Comparison of ENCODE assay signal across 25 cellular contexts in genomic region chr5:133539818-133540217, GRCh38.
DNase-seq lines count a peak whose midpoint lies in the region; ATAC-seq and TF ChIP-seq lines count a peak whose summit lies in the region.
"Had no signal": no experiment of that assay in that cellular context is flagged by ENCODE, and none has a peak within 500 bp of the region (broad histone marks: within the 10 kb centered on the region; RNA-seq: fewer than 3 reads in every experiment).

No MANE protein-coding gene starts in this region.

- no peak overlapping the region for H3K4me3 Mint-ChIP-seq in osteocyte (ENCODE audit: unreplicated experiment)
- H3K4me3 Mint-ChIP-seq: CD4-positive, alpha-beta memory T cell; CD4-positive, CD25-positive, alpha-beta regulatory T cell; CD8-positive, alpha-beta memory T cell had no signal

- no peak overlapping the region for H3K4me3 ChIP-seq in HEK293 (ENCODE audit: low read depth, low read length)
- H3K4me3 ChIP-seq in IMR-90 (ENCODE audit: insufficient read depth, low read depth, low read length): no peak overlapping the region
- H3K4me3 ChIP-seq in adipocyte (ENCODE audit: low read length): no peak overlapping the region
- H3K4me3 ChIP-seq in coronary artery: no peak overlapping the region
- H3K4me3 ChIP-seq: BLaER1, GM12878 had no signal

- no peak for TF ChIP-seq CTCF in HEK293 (tag by site-specific recombination; IDR thresholded peaks at IDR 0.05)
- no peak for TF ChIP-seq CTCF in IMR-90 (conservative IDR thresholded peaks at IDR 0.05; ENCODE audit: low read depth, low read length)
- TF ChIP-seq CTCF in osteocyte (IDR thresholded peaks at IDR 0.05): no peak
- TF ChIP-seq CTCF in coronary artery (IDR thresholded peaks at IDR 0.05): no peak

- H4K5ac ChIP-seq in IMR-90 (ENCODE audit: low read depth, low read length): no peak overlapping the region

- H3K4me2 ChIP-seq in IMR-90 (ENCODE audit: low read depth, low read length): no peak overlapping the region
- H3K4me2 ChIP-seq: BLaER1 had no signal

- H3K4me1 Mint-ChIP-seq in osteocyte (ENCODE audit: unreplicated experiment): no peaks in the 10 kb centered on the region
- H3K4me1 Mint-ChIP-seq: CD14-positive monocyte; CD4-positive, alpha-beta memory T cell; CD4-positive, CD25-positive, alpha-beta regulatory T cell; CD8-positive, alpha-beta memory T cell had no signal

- no peak overlapping the region for H4K91ac ChIP-seq in IMR-90 (ENCODE audit: insufficient read depth, low read depth, low read length)

- H2BK120ac ChIP-seq in IMR-90 (ENCODE audit: low read depth, low read length): no peak overlapping the region

- H3K9me1 ChIP-seq in IMR-90 (ENCODE audit: insufficient read depth, low read length): no peaks in the 10 kb centered on the region

- no peak overlapping the region for H3K18ac ChIP-seq in IMR-90 (ENCODE audit: low read depth, low read length)

- H2AK5ac ChIP-seq in IMR-90 (ENCODE audit: low read depth, low read length): no peak overlapping the region

- H2AK9ac ChIP-seq in IMR-90 (replicated peaks; ENCODE audit: low read depth, low read length, poor library complexity): no peak overlapping the region

- TF ChIP-seq RAD21 in IMR-90 (IDR thresholded peaks at IDR 0.05; ENCODE audit: low read length): no peak

- no peak overlapping the region for H4K8ac ChIP-seq in IMR-90 (ENCODE audit: low read depth in 2 of 2, low read length in 2 of 2)

- H3K56ac ChIP-seq in IMR-90 (ENCODE audit: extremely low read depth, insufficient read depth, low read length): no peak overlapping the region

- intact Hi-C loops in IMR-90 (cut with micrococcal nuclease): loop anchor here (5.0 kb wide), 1 partner anchor 428 kb away; no protein-coding TSS in a partner anchor

- no peaks in the 10 kb centered on the region for H3K79me1 ChIP-seq in IMR-90 (ENCODE audit: low read depth in 1 of 2, low read length in 2 of 2)

- TF ChIP-seq POLR2A in IMR-90 (IDR thresholded peaks at IDR 0.05; ENCODE audit: low read depth, low read length): no peak

- no peak overlapping the region for H3K4ac ChIP-seq in IMR-90 (ENCODE audit: low read depth, low read length)

- 0 out of 2 replicates have a peak, but pooled peaks have one; percentile 27 for ATAC-seq in IMR-90 (ENCODE audit: low read depth)
- ATAC-seq: GM12878 had no signal

- no peak for DNase-seq in IMR-90
- DNase-seq in adipocyte (ENCODE audit: low read depth): peak; percentile 6
- peak; percentile 21 for DNase-seq in osteocyte (ENCODE audit: extremely low spot score, unreplicated experiment)
- no peak for DNase-seq in coronary artery (ENCODE audit: low spot score)
- DNase-seq in NCI-H345 (lab: John Stamatoyannopoulos, UW): no peak
- DNase-seq in activated effector memory CD4-positive, alpha-beta T cell treated with Interleukin-2 at 50 U/mL for 16 hours: no peak
- DNase-seq: 8988T; ACHN; BE2C; C1 segment of cervical spinal cord; CD4-positive, alpha-beta memory T cell; CD4-positive, CD25-positive, alpha-beta regulatory T cell; CD8-positive, alpha-beta memory T cell; COR-L47; DMS 273 treated with DMSO at 0.1 percent for 48 hours; DMS153; DMS53; DMS79; DND-41; EL; GDM1 had no signal

- H3K4me1 ChIP-seq in HEK293 (ENCODE audit: control insufficient read depth, insufficient read depth, low read length) (no peaks in the 10 kb centered on the region), IMR-90 (ENCODE audit: control insufficient read depth, insufficient read depth, low read length) (no peaks in the 10 kb centered on the region), adipocyte (ENCODE audit: control insufficient read depth, insufficient read depth, low read length) (no peaks in the 10 kb centered on the region)
- H3K4me1 ChIP-seq: BE2C, BLaER1 had no signal

- dilution Hi-C loops in IMR-90 (cut with HindIII; ENCODE audit: low sequenced_read_pairs, unreplicated experiment): no loop called here

- no peaks in the 10 kb centered on the region for H4K20me1 ChIP-seq in IMR-90 (ENCODE audit: insufficient read depth, low read length)
- H4K20me1 ChIP-seq: BLaER1 had no signal

- no peak overlapping the region for H2BK5ac ChIP-seq in IMR-90 (ENCODE audit: low read depth, low read length, poor library complexity, severe bottlenecking)

- CTCF ChIA-PET in HEK293 (lab: Yijun Ruan, JAX) (interaction anchor here (0.6 kb wide), 1 partner anchor 33 kb away, joined by 4 read pairs; no protein-coding TSS in a partner anchor), IMR-90 (lab: Yijun Ruan, JAX) (no interaction called here)

- no peak overlapping the region for H3K23ac ChIP-seq in IMR-90 (ENCODE audit: low read depth, low read length)

- H3K36me3 Mint-ChIP-seq in osteocyte (ENCODE audit: unreplicated experiment): no peaks in the 10 kb centered on the region
- H3K36me3 Mint-ChIP-seq: CD14-positive monocyte; CD4-positive, alpha-beta memory T cell; CD4-positive, CD25-positive, alpha-beta regulatory T cell; CD8-positive, alpha-beta memory T cell had no signal

- H2BK15ac ChIP-seq in IMR-90 (ENCODE audit: low read depth, low read length): no peak overlapping the region

- H3K14ac ChIP-seq in IMR-90 (replicated peaks; ENCODE audit: low read depth, low read length): no peak overlapping the region

- H3K9me3 ChIP-seq in HEK293 (ENCODE audit: control insufficient read depth, insufficient read depth, low read depth, low read length) (no peaks in the 10 kb centered on the region), IMR-90 (ENCODE audit: control insufficient read depth, insufficient read depth, low read length) (no peaks in the 10 kb centered on the region), adipocyte (ENCODE audit: control insufficient read depth, low read length) (no peaks in the 10 kb centered on the region)
- H3K9me3 ChIP-seq: BE2C, BLaER1 had no signal

- H3K27me3 Mint-ChIP-seq in osteocyte (ENCODE audit: unreplicated experiment): peaks cover 64% of the 10 kb centered on the region

- H2AFZ ChIP-seq in IMR-90 (replicated peaks; ENCODE audit: low read length, poor library complexity): no peak overlapping the region

- BruUV-seq in IMR-90 (replicated peaks; lab: Mats Ljungman, UMichigan): no TSS peak

- POLR2A ChIA-PET in HEK293 (lab: Yijun Ruan, JAX) (interaction anchor here (0.7 kb wide), 1 partner anchor 1743 kb away, joined by 6 read pairs; the partner anchor contains the start of gene FNIP1), IMR-90 (lab: Charles Lee; ENCODE audit: unreplicated experiment) (interaction anchor here (0.6 kb wide), 1 partner anchor 16 kb away, joined by 16 read pairs; no protein-coding TSS in a partner anchor)

- H3K27ac Mint-ChIP-seq in osteocyte (ENCODE audit: unreplicated experiment): no peak overlapping the region
- H3K27ac Mint-ChIP-seq: CD14-positive monocyte; CD4-positive, alpha-beta memory T cell; CD4-positive, CD25-positive, alpha-beta regulatory T cell; CD8-positive, alpha-beta memory T cell had no signal

- 0 out of 2 replicates have a peak, but pooled peaks cover 1% of the 10 kb centered on the region for H3K27me3 ChIP-seq in IMR-90 (ENCODE audit: control insufficient read depth, insufficient read depth, low read length)
- H3K27me3 ChIP-seq in adipocyte (replicated peaks; ENCODE audit: control insufficient read depth, insufficient read depth, low read length): peaks cover 25% of the 10 kb centered on the region
- H3K27me3 ChIP-seq: BE2C, BLaER1 had no signal

- H3K36me3 ChIP-seq in HEK293 (ENCODE audit: control insufficient read depth in 2 of 2, insufficient read depth in 1 of 2, low read length in 2 of 2) (no peaks in the 10 kb centered on the region), IMR-90 (ENCODE audit: control insufficient read depth, insufficient read depth, low read length) (no peaks in the 10 kb centered on the region), adipocyte (ENCODE audit: control insufficient read depth, insufficient read depth, low read length, severe bottlenecking) (no peaks in the 10 kb centered on the region)
- H3K36me3 ChIP-seq: BE2C, BLaER1 had no signal

- no peaks in the 10 kb centered on the region for H3K9me3 Mint-ChIP-seq in osteocyte (ENCODE audit: unreplicated experiment)
- H3K9me3 Mint-ChIP-seq: CD4-positive, alpha-beta memory T cell; CD8-positive, alpha-beta memory T cell had no signal

- no CpG with 5 or more reads among the region's 1 CpG for WGBS in IMR-90 (ENCODE audit: extremely low coverage in 2 of 2, insufficient read length in 1 of 2), 2 experiments

- H3K9ac ChIP-seq in IMR-90 (ENCODE audit: low read depth, low read length) (no peak overlapping the region), adipocyte (ENCODE audit: low read length) (no peak overlapping the region)
- H3K9ac ChIP-seq: BLaER1 had no signal

- no peak overlapping the region for H2BK20ac ChIP-seq in IMR-90 (ENCODE audit: low read depth, low read length)

- in situ Hi-C loops in IMR-90 (cut with MboI; ENCODE audit: low sequenced_read_pairs): no loop called here

- H3K27ac ChIP-seq in HEK293 (ENCODE audit: extremely low read depth, low read depth, low read length) (no peak overlapping the region), IMR-90 (ENCODE audit: insufficient read depth, low read length) (no peak overlapping the region), coronary artery (no peak overlapping the region)
- H3K27ac ChIP-seq: BLaER1 had no signal

TF ChIP-seq in HEK293, 187 proteins besides CTCF, POLR2A, EP300 and RAD21 (continues in another document):
- no peak for TF ChIP-seq RBAK (tag by site-specific recombination; IDR thresholded peaks at IDR 0.05)
- TF ChIP-seq, protein P1, sequence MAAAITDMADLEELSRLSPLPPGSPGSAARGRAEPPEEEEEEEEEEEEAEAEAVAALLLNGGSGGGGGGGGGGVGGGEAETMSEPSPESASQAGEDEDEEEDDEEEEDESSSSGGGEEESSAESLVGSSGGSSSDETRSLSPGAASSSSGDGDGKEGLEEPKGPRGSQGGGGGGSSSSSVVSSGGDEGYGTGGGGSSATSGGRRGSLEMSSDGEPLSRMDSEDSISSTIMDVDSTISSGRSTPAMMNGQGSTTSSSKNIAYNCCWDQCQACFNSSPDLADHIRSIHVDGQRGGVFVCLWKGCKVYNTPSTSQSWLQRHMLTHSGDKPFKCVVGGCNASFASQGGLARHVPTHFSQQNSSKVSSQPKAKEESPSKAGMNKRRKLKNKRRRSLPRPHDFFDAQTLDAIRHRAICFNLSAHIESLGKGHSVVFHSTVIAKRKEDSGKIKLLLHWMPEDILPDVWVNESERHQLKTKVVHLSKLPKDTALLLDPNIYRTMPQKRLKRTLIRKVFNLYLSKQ (tag by site-specific recombination; IDR thresholded peaks at IDR 0.05; ENCODE audit: borderline replicate concordance): no peak

TF ChIP-seq in IMR-90, 13 proteins besides CTCF, POLR2A, EP300 and RAD21:
- no peak for TF ChIP-seq MAFK (IDR thresholded peaks at IDR 0.05; ENCODE audit: low read depth, low read length)

Comparison
In these comparisons a context has a peak if more than half of its experiments do, and no peak if none do; other contexts are left out.
1. DNase-seq: peak in adipocyte (single experiment) and osteocyte (single experiment); none in IMR-90 (single experiment), coronary artery (single experiment), NCI-H345 (single experiment) and activated effector memory CD4-positive, alpha-beta T cell treated with Interleukin-2 at 50 U/mL for 16 hours (single experiment).